Comparison of ENCODE assay signal across 8 cellular contexts in genomic region chr9:40992472-40992821, GRCh38.
DNase-seq lines count a peak whose midpoint lies in the region; ATAC-seq and TF ChIP-seq lines count a peak whose summit lies in the region.
"Not testable (repeated sequence)": the region's sequence is repeated elsewhere in the genome, so short reads cannot be mapped to it uniquely, and the experiment has no call there.

No MANE protein-coding gene starts in this region.

- H3K9me3 Mint-ChIP-seq in nephron progenitor cell = peaks cover 56% of the 10 kb centered on the region

- ATAC-seq in GM21381 (IDR thresholded peaks at IDR 0.05; ENCODE audit: unreplicated experiment) (peak; percentile 35), HG03103 (IDR thresholded peaks at IDR 0.05; ENCODE audit: low read depth, unreplicated experiment) (peak; percentile 31), PC-3 (peak; percentile 28), left ventricle myocardium superior (peak; percentile 20)
- not testable (repeated sequence) for ATAC-seq in thoracic aorta (ENCODE audit: insufficient number of reproducible peaks, low FRiP score, low read depth)

- peaks cover 14% of the 10 kb centered on the region for H3K4me1 ChIP-seq in PC-3 (ENCODE audit: insufficient read depth, low read length)
- peaks cover 24 to 44% of the 10 kb centered on the region in 2 donors for H3K4me1 ChIP-seq in thoracic aorta (ENCODE audit: control insufficient read depth in 1 of 2, low read depth in 2 of 2)

- H3K4me2 ChIP-seq in PC-3 (ENCODE audit: low read length) = peak overlapping the region; percentile 88

- not testable (repeated sequence) for H4K20me1 ChIP-seq in PC-3 (ENCODE audit: low read length)

- not testable (repeated sequence) for H3K27me3 ChIP-seq in PC-3 (ENCODE audit: low read length); thoracic aorta (replicated peaks; ENCODE audit: insufficient read depth)

- not testable (repeated sequence) for H3K36me3 ChIP-seq in PC-3 (ENCODE audit: low read depth, low read length); thoracic aorta

- H3K9me3 ChIP-seq in PC-3 (ENCODE audit: low read length); thoracic aorta: not testable (repeated sequence)

- not testable (repeated sequence) for H3F3A ChIP-seq in PC-3 (ENCODE audit: low read length, unreplicated experiment)

- peak overlapping the region; percentile 40 for H3K27ac ChIP-seq in PC-3 (ENCODE audit: low read length)
- H3K27ac ChIP-seq in thoracic aorta = peak overlapping the region; percentile 85 to 94

- H3K9ac ChIP-seq in PC-3 (ENCODE audit: low read length) = peak overlapping the region; percentile 83

- DNase-seq in GM04503 (ENCODE audit: low read depth) (peak; percentile 3), left ventricle myocardium superior (peak; percentile 81), nephron progenitor cell (peak; percentile 73), thoracic aorta (ENCODE audit: low spot score) (peak; percentile 22)
- not testable (repeated sequence) for DNase-seq in PC-3; cardiac fibroblast (ENCODE audit: low read depth in 2 of 2)

- H3K27me3 Mint-ChIP-seq in nephron progenitor cell (ENCODE audit: low read depth, poor library complexity) = not testable (repeated sequence)

- H2AFZ ChIP-seq in PC-3 (ENCODE audit: low read length) = peak overlapping the region; percentile 97

- H3K36me3 Mint-ChIP-seq in nephron progenitor cell (ENCODE audit: low read depth) = peaks cover 25% of the 10 kb centered on the region

- POLR2A ChIA-PET in PC-3 (lab: Charles Lee; ENCODE audit: unreplicated experiment) = not testable (repeated sequence)

- not testable (repeated sequence) for TF ChIP-seq CTCF in PC-3 (conservative IDR thresholded peaks at IDR 0.05; ENCODE audit: low read depth, low read length); cardiac fibroblast (IDR thresholded peaks at IDR 0.05; ENCODE audit: low read depth, low read length); nephron progenitor cell (IDR thresholded peaks at IDR 0.05); thoracic aorta (IDR thresholded peaks at IDR 0.05)

- not testable (repeated sequence) for H3K4me3 Mint-ChIP-seq in nephron progenitor cell

- H3K4me3 ChIP-seq in PC-3 (ENCODE audit: low read length) (peak overlapping the region; percentile 92), cardiac fibroblast (replicated peaks in 1 of 2; ENCODE audit: low read depth in 2 of 2, low read length in 2 of 2) (peak overlapping the region; percentile 71 to 74), thoracic aorta (peak overlapping the region; percentile 76)

- CTCF ChIA-PET in PC-3 (lab: Charles Lee) = not testable (repeated sequence)

- BruUV-seq in PC-3 (replicated peaks; lab: Mats Ljungman, UMichigan) = TSS peak; percentile 63

- H3K9me2 ChIP-seq in PC-3 (replicated peaks; ENCODE audit: low read length) = not testable (repeated sequence)

- intact Hi-C loops in PC-3 (cut with micrococcal nuclease); left ventricle myocardium superior (cut with micrococcal nuclease): not testable (repeated sequence)

- H3K27ac Mint-ChIP-seq in nephron progenitor cell = peak overlapping the region; percentile 98

- H3K4me1 Mint-ChIP-seq in nephron progenitor cell = peaks cover 13% of the 10 kb centered on the region

- H3K79me2 ChIP-seq in PC-3 (ENCODE audit: low read length) = peaks cover 12% of the 10 kb centered on the region
